Comparison of ENCODE assay signal across 18 cellular contexts in the genomic region with DNA sequence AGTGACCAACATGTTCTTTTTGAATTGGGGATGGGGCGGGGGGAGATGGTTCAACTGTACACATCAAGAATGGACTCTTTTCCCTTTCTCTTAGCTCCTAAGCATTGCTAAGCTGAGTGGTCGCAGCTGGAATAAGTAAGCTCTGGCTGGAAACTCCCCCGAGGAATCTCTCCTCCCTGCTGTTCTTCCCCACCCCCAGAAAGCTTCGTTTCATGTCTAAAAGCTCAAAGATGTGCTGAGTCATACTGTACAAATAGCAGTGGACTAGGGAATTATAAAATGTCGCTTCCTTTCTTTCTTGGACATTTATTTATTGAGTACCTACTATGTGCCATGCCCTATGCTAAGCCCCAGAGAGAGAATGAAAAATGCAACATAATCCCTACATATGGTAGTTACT.
A peak's percentile ranks its signal among the peaks of the same experiment; 100 is the strongest.
DNase-seq lines count a peak whose midpoint lies in the region; ATAC-seq and TF ChIP-seq lines count a peak whose summit lies in the region.
"Had no signal": no experiment of that assay in that cellular context is flagged by ENCODE, and none has a peak within 500 bp of the region (broad histone marks: within the 10 kb centered on the region; RNA-seq: fewer than 3 reads in every experiment).

No MANE protein-coding gene starts in this region.

- H3K27me3 Mint-ChIP-seq in natural killer cell treated with Interleukin-12 subunit alpha and Interleukin-12 subunit beta and Interleukin-15 and Interleukin-18, amount 100 ng/mL, for 72 hours = no peaks in the 10 kb centered on the region
- peaks cover 0 to 2% of the 10 kb centered on the region in 2 donors for H3K27me3 Mint-ChIP-seq in natural killer cell (ENCODE audit: low read depth in 2 of 2)

- H3K9me2 ChIP-seq in hepatocyte (replicated peaks; ENCODE audit: insufficient read depth) = no peaks in the 10 kb centered on the region

- no peak overlapping the region for H3K4me3 ChIP-seq in adipocyte (ENCODE audit: low read length)
- H3K4me3 ChIP-seq in fibroblast of the aortic adventitia (ENCODE audit: low read depth, low read length) = no peak overlapping the region
- H3K4me3 ChIP-seq in hepatocyte = no peak overlapping the region
- no peak overlapping the region for H3K4me3 ChIP-seq in spleen
- H3K4me3 ChIP-seq in colonic mucosa = no peak overlapping the region
- H3K4me3 ChIP-seq: SJCRH30 had no signal

- peaks cover 61 to 68% of the 10 kb centered on the region in 2 donors for H3K4me1 Mint-ChIP-seq in natural killer cell treated with Interleukin-12 subunit alpha and Interleukin-12 subunit beta and Interleukin-15 and Interleukin-18, amount 100 ng/mL, for 72 hours (ENCODE audit: low read depth in 2 of 2)
- peaks cover 30 to 34% of the 10 kb centered on the region in 2 donors for H3K4me1 Mint-ChIP-seq in natural killer cell
- H3K4me1 Mint-ChIP-seq: mesothelial cell of epicardium had no signal

- no peak overlapping the region for H3K9ac ChIP-seq in adipocyte (ENCODE audit: low read length)
- no peak overlapping the region for H3K9ac ChIP-seq in colonic mucosa (ENCODE audit: low read depth in 2 of 2, low read length in 2 of 2)

- intact Hi-C loops in natural killer cell (cut with micrococcal nuclease) = loop anchor here (5.0 kb wide), 2 partner anchors 69 to 544 kb away; no protein-coding TSS in a partner anchor
- intact Hi-C loops in spleen (cut with DNase I; ENCODE audit: low total_unique reads) = loop anchor here (10.0 kb wide), 1 partner anchor 201 kb away; the partner anchor contains the start of gene EGR2
- intact Hi-C loops in colonic mucosa (cut with DNase I) = loop anchor here (5.0 kb wide), 1 partner anchor 189 kb away; the partner anchor contains the start of gene ADO

- H3K4me2 ChIP-seq in hepatocyte = no peak overlapping the region

- peak overlapping the region; percentile 69 to 86 for H3K27ac Mint-ChIP-seq in natural killer cell treated with Interleukin-12 subunit alpha and Interleukin-12 subunit beta and Interleukin-15 and Interleukin-18, amount 100 ng/mL, for 72 hours
- no peak overlapping the region for H3K27ac Mint-ChIP-seq in natural killer cell
- H3K27ac Mint-ChIP-seq: mesothelial cell of epicardium, type B pancreatic cell had no signal

- DNase-seq in natural killer cell treated with Interleukin-12 subunit alpha and Interleukin-12 subunit beta and Interleukin-15 and Interleukin-18, amount 100 ng/mL, for 72 hours (ENCODE audit: low spot score) = no peak
- DNase-seq in natural killer cell = no peak
- DNase-seq in adipocyte (ENCODE audit: low read depth) = peak; percentile 65
- peak; percentile 48 for DNase-seq in fibroblast of the aortic adventitia (ENCODE audit: low read depth)
- no peak for DNase-seq in hepatocyte (ENCODE audit: low spot score)
- no peak for DNase-seq in spleen
- no peak for DNase-seq in colonic mucosa
- DNase-seq: activated CD4-positive, alpha-beta T cell treated with anti-CD3 and anti-CD28 coated beads for 48 hours; islet precursor cell; KG1; NCI-H146; nucleus accumbens; SJCRH30; T1000 had no signal

- H3K4me1 ChIP-seq in adipocyte (ENCODE audit: control insufficient read depth, insufficient read depth, low read length) (peaks cover 15% of the 10 kb centered on the region), hepatocyte (ENCODE audit: insufficient read depth) (no peaks in the 10 kb centered on the region), spleen (peaks cover 0 to 30% (median 19%) of the 10 kb centered on the region in 6 donors), colonic mucosa (no peaks in the 10 kb centered on the region)
- H3K4me1 ChIP-seq: SJCRH30 had no signal

- TF ChIP-seq POLR2A in spleen (IDR thresholded peaks at IDR 0.05) = no peak

- 67% methylated on average over 5 of the region's 5 CpGs for WGBS in hepatocyte (ENCODE audit: low lambda C conversion rate, missing lambda C conversion rate)
- 52 to 69% (median 60%) methylated on average over 5 of the region's 5 CpGs for WGBS in spleen, 5 donors

- ATAC-seq in natural killer cell treated with Interleukin-12 subunit alpha and Interleukin-12 subunit beta and Interleukin-15 and Interleukin-18, amount 100 ng/mL, for 72 hours = no peak
- no peak for ATAC-seq in natural killer cell
- ATAC-seq in GM18520 (IDR thresholded peaks at IDR 0.05; ENCODE audit: unreplicated experiment) = no peak

- no peak for TF ChIP-seq CTCF in natural killer cell (IDR thresholded peaks at IDR 0.05)
- no peak for TF ChIP-seq CTCF in fibroblast of the aortic adventitia (IDR thresholded peaks at IDR 0.05; ENCODE audit: insufficient read depth, low read length)
- TF ChIP-seq CTCF in hepatocyte (IDR thresholded peaks at IDR 0.05; ENCODE audit: poor library complexity) = no peak
- TF ChIP-seq CTCF in spleen (IDR thresholded peaks at IDR 0.05 in 8 of 11, conservative IDR thresholded peaks at IDR 0.05 in 3 of 11) = no peak
- no peak for TF ChIP-seq CTCF in colonic mucosa (IDR thresholded peaks at IDR 0.05)

- peaks cover 4% of the 10 kb centered on the region for H3K9me3 Mint-ChIP-seq in natural killer cell treated with Interleukin-12 subunit alpha and Interleukin-12 subunit beta and Interleukin-15 and Interleukin-18, amount 100 ng/mL, for 72 hours
- H3K9me3 Mint-ChIP-seq in natural killer cell = no peaks in the 10 kb centered on the region
- H3K9me3 Mint-ChIP-seq: mesothelial cell of epicardium; stimulated activated effector memory CD8-positive, alpha-beta T cell treated with anti-CD3 and anti-CD28 coated beads, Interleukin-12 subunit alpha, Interleukin-12 subunit beta, amount 100 ng/mL, for 72 hours; type B pancreatic cell had no signal

- H3K27me3 ChIP-seq in adipocyte (replicated peaks; ENCODE audit: control insufficient read depth, insufficient read depth, low read length) (no peaks in the 10 kb centered on the region), hepatocyte (no peaks in the 10 kb centered on the region), spleen (replicated peaks in 1 of 7) (peaks cover 0 to 7% (median 0%) of the 10 kb centered on the region in 7 donors), colonic mucosa (no peaks in the 10 kb centered on the region)
- H3K27me3 ChIP-seq: SJCRH30 had no signal

- no peaks in the 10 kb centered on the region for H4K20me1 ChIP-seq in hepatocyte (ENCODE audit: insufficient read depth, poor library complexity, severe bottlenecking)

- H3K4me3 Mint-ChIP-seq in natural killer cell treated with Interleukin-12 subunit alpha and Interleukin-12 subunit beta and Interleukin-15 and Interleukin-18, amount 100 ng/mL, for 72 hours = no peak overlapping the region
- H3K4me3 Mint-ChIP-seq in natural killer cell = no peak overlapping the region
- H3K4me3 Mint-ChIP-seq: mesothelial cell of epicardium, type B pancreatic cell had no signal

- H3K36me3 ChIP-seq in adipocyte (ENCODE audit: control insufficient read depth, insufficient read depth, low read length, severe bottlenecking) = no peaks in the 10 kb centered on the region
- H3K36me3 ChIP-seq in hepatocyte (replicated peaks; ENCODE audit: insufficient read depth, low read depth) = no peaks in the 10 kb centered on the region
- H3K36me3 ChIP-seq in spleen = no peaks in the 10 kb centered on the region
- no peaks in the 10 kb centered on the region for H3K36me3 ChIP-seq in colonic mucosa
- H3K36me3 ChIP-seq: SJCRH30 had no signal

- H2AFZ ChIP-seq in hepatocyte = no peak overlapping the region

- H3K9me3 ChIP-seq in adipocyte (ENCODE audit: control insufficient read depth, low read length) = no peaks in the 10 kb centered on the region
- no peaks in the 10 kb centered on the region for H3K9me3 ChIP-seq in hepatocyte (ENCODE audit: low read depth)
- H3K9me3 ChIP-seq in spleen = no peaks in the 10 kb centered on the region
- no peaks in the 10 kb centered on the region for H3K9me3 ChIP-seq in colonic mucosa
- H3K9me3 ChIP-seq: SJCRH30 had no signal

- H3K27ac ChIP-seq in hepatocyte (no peak overlapping the region), spleen (no peak overlapping the region), colonic mucosa (no peak overlapping the region)
- H3K27ac ChIP-seq: SJCRH30 had no signal

- H3K79me2 ChIP-seq in hepatocyte = no peaks in the 10 kb centered on the region

- no peaks in the 10 kb centered on the region for H3K36me3 Mint-ChIP-seq in natural killer cell treated with Interleukin-12 subunit alpha and Interleukin-12 subunit beta and Interleukin-15 and Interleukin-18, amount 100 ng/mL, for 72 hours
- no peaks in the 10 kb centered on the region for H3K36me3 Mint-ChIP-seq in natural killer cell
- H3K36me3 Mint-ChIP-seq: mesothelial cell of epicardium; stimulated activated effector memory CD8-positive, alpha-beta T cell treated with anti-CD3 and anti-CD28 coated beads, Interleukin-12 subunit alpha, Interleukin-12 subunit beta, amount 100 ng/mL, for 72 hours; type B pancreatic cell had no signal

Comparison
In these comparisons a context has a peak if more than half of its experiments do, and no peak if none do; other contexts are left out.
1. H3K27ac Mint-ChIP-seq: peak in natural killer cell treated with Interleukin-12 subunit alpha and Interleukin-12 subunit beta and Interleukin-15 and Interleukin-18, amount 100 ng/mL, for 72 hours (2 of 2); none in natural killer cell (0 of 2).
2. DNase-seq: peak in adipocyte (single experiment) and fibroblast of the aortic adventitia (single experiment); none in natural killer cell treated with Interleukin-12 subunit alpha and Interleukin-12 subunit beta and Interleukin-15 and Interleukin-18, amount 100 ng/mL, for 72 hours (single experiment), natural killer cell (single experiment), hepatocyte (single experiment), spleen (single experiment) and colonic mucosa (single experiment).